17 cellular contexts compared by ENCODE assay signal in genomic region chr21:36909423-36909822, GRCh38. TPM values are rescaled to one million over a fixed set of nuclear protein-coding genes. Genes with fewer than 3 reads are reported as not detected.
DNase-seq lines count a peak whose midpoint lies in the region; ATAC-seq and TF ChIP-seq lines count a peak whose summit lies in the region.
"Had no signal": no experiment of that assay in that cellular context is flagged by ENCODE, and none has a peak within 500 bp of the region (broad histone marks: within the 10 kb centered on the region; RNA-seq: fewer than 3 reads in every experiment).

No MANE protein-coding gene starts in this region.

- ATAC-seq in activated CD4-positive, CD25-positive, alpha-beta regulatory T cell treated with anti-CD3 and anti-CD28 coated beads, Interleukin-2, amount 50 U/mL, for 24 hours = peak; percentile 69 to 71
- ATAC-seq in left colon (peak; percentile 31), HG02571 (IDR thresholded peaks at IDR 0.05; ENCODE audit: unreplicated experiment) (no peak), GM19023 (IDR thresholded peaks at IDR 0.05; ENCODE audit: unreplicated experiment) (no peak)
- ATAC-seq: left lobe of liver, right cardiac atrium had no signal

- CTCF ChIA-PET in activated CD4-positive, alpha-beta memory T cell treated with anti-CD3 and anti-CD28 coated beads for 36 hours (lab: Charles Lee) = no interaction called here

- intact Hi-C loops in activated CD4-positive, alpha-beta memory T cell treated with anti-CD3 and anti-CD28 coated beads for 36 hours (cut with micrococcal nuclease) = no loop called here
- intact Hi-C loops in left colon (cut with DNase I, micrococcal nuclease) = no loop called here
- intact Hi-C loops in colonic mucosa (cut with DNase I) = no loop called here

- H3K27ac Mint-ChIP-seq in activated CD4-positive, alpha-beta memory T cell treated with anti-CD3 and anti-CD28 coated beads for 36 hours = peak overlapping the region; percentile 95
- H3K27ac Mint-ChIP-seq: CD8-positive, alpha-beta memory T cell; nephron progenitor cell had no signal

- H3K27me3 Mint-ChIP-seq in activated CD4-positive, alpha-beta memory T cell treated with anti-CD3 and anti-CD28 coated beads for 36 hours = no peaks in the 10 kb centered on the region

- no peak overlapping the region for H3K9ac ChIP-seq in colonic mucosa (ENCODE audit: low read depth in 2 of 2, low read length in 2 of 2)

- no peaks in the 10 kb centered on the region for H3K9me3 ChIP-seq in colonic mucosa
- H3K9me3 ChIP-seq: upper lobe of right lung had no signal

- no peak for TF ChIP-seq CTCF in colonic mucosa (IDR thresholded peaks at IDR 0.05)

- H3K36me3 Mint-ChIP-seq in activated CD4-positive, alpha-beta memory T cell treated with anti-CD3 and anti-CD28 coated beads for 36 hours = peaks cover 13% of the 10 kb centered on the region

- DNase-seq in activated CD4-positive, CD25-positive, alpha-beta regulatory T cell (lab: John Stamatoyannopoulos, UW) = no peak
- peak; percentile 51 for DNase-seq in Daoy (ENCODE audit: low read depth)
- peak; percentile 39 for DNase-seq in activated CD4-positive, alpha-beta memory T cell treated with anti-CD3 and anti-CD28 coated beads for 36 hours
- no peak for DNase-seq in left colon
- DNase-seq in colonic mucosa = no peak
- DNase-seq: CD8-positive, alpha-beta memory T cell; cerebellar nuclear complex; GDM1; NCI-H2029 treated with DMSO at 0.1 percent for 48 hours; NCI-H774; nephron progenitor cell; right cardiac atrium; upper lobe of right lung had no signal

- H3K27ac ChIP-seq in colonic mucosa = no peak overlapping the region
- H3K27ac ChIP-seq: upper lobe of right lung had no signal

- no peaks in the 10 kb centered on the region for H3K27me3 ChIP-seq in colonic mucosa
- H3K27me3 ChIP-seq: upper lobe of right lung had no signal

- no peaks in the 10 kb centered on the region for H3K36me3 ChIP-seq in colonic mucosa
- H3K36me3 ChIP-seq: upper lobe of right lung had no signal

- H3K4me1 Mint-ChIP-seq in activated CD4-positive, alpha-beta memory T cell treated with anti-CD3 and anti-CD28 coated beads for 36 hours (ENCODE audit: low read depth) = peaks cover 63% of the 10 kb centered on the region

- no peak overlapping the region for H3K4me3 Mint-ChIP-seq in activated CD4-positive, alpha-beta memory T cell treated with anti-CD3 and anti-CD28 coated beads for 36 hours
- H3K4me3 Mint-ChIP-seq: CD8-positive, alpha-beta memory T cell; nephron progenitor cell had no signal

- peaks cover 4% of the 10 kb centered on the region for H3K4me1 ChIP-seq in colonic mucosa
- H3K4me1 ChIP-seq: upper lobe of right lung had no signal

- H3K9me3 Mint-ChIP-seq in activated CD4-positive, alpha-beta memory T cell treated with anti-CD3 and anti-CD28 coated beads for 36 hours = no peaks in the 10 kb centered on the region
- H3K9me3 Mint-ChIP-seq: CD8-positive, alpha-beta memory T cell had no signal

- no peak overlapping the region for H3K4me3 ChIP-seq in colonic mucosa
- H3K4me3 ChIP-seq: upper lobe of right lung had no signal

- POLR2A ChIA-PET in activated CD4-positive, alpha-beta memory T cell treated with anti-CD3 and anti-CD28 coated beads for 36 hours (lab: Charles Lee) = interaction anchor here (1.6 kb wide), 1 partner anchor 57 kb away, joined by 4 read pairs; the partner anchor contains the start of gene HLCS

RNA-seq across cellular contexts. Expression of gene HLCS, which starts 57.0 kb away (rescaled TPM):
- total RNA-seq in Daoy (2014; rRNA removed; shearing (Covaris generic)) = 27.0 and 33.1 TPM in 2 replicates
- 10 to 100 TPM; 12.7 to 17.5 TPM for total RNA-seq in activated CD4-positive, alpha-beta memory T cell treated with anti-CD3 and anti-CD28 coated beads for 36 hours
- total RNA-seq in left colon = 10 to 100 TPM; 14.1 to 18.8 TPM
- 10 to 100 TPM; 10.8 to 11.4 TPM for total RNA-seq in colonic mucosa

Comparison
In these comparisons a context has a peak if more than half of its experiments do, and no peak if none do; other contexts are left out.
1. ATAC-seq: peak in activated CD4-positive, CD25-positive, alpha-beta regulatory T cell treated with anti-CD3 and anti-CD28 coated beads, Interleukin-2, amount 50 U/mL, for 24 hours (2 of 2) and left colon (single experiment); none in HG02571 (single experiment) and GM19023 (single experiment).
2. DNase-seq: peak in Daoy (single experiment) and activated CD4-positive, alpha-beta memory T cell treated with anti-CD3 and anti-CD28 coated beads for 36 hours (single experiment); none in activated CD4-positive, CD25-positive, alpha-beta regulatory T cell (0 of 4), left colon (0 of 2) and colonic mucosa (single experiment).